In the genomic region with DNA sequence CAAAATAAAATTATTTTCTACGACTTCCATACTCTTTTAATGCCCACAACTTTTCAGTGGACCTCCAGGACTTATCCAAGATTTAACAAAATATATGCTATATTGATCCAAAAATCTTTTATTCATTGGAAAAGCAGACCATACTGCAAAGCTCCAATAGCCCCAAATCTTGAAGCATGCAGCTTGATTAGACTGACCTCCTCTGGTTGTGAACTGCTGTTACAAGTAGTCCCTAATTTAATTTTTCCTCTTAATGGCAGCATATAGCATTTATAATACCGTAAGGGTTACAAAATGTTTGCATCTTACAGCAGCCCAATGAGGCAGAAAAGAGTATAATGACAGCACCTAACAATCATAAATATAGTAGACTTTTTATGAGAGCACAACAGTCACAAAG, we compare ENCODE assay signal across 11 cellular contexts.
DNase-seq lines count a peak whose midpoint lies in the region; ATAC-seq and FAIRE-seq lines count a peak whose summit lies in the region.
"Had no signal": no experiment of that assay in that cellular context is flagged by ENCODE, and none has a peak within 500 bp of the region (broad histone marks: within the 10 kb centered on the region; RNA-seq: fewer than 3 reads in every experiment).

No MANE protein-coding gene starts in this region.

- H3K27ac Mint-ChIP-seq in memory B cell, result peak overlapping the region; percentile 42

- peaks cover 3% of the 10 kb centered on the region for H3K4me1 Mint-ChIP-seq in memory B cell
- H3K4me1 Mint-ChIP-seq: IgD-negative memory B cell had no signal

- DNase-seq in NCI-H82 (lab: John Stamatoyannopoulos, UW) (peak; percentile 10), NCI-H82 treated with DMSO at 0.1 percent for 48 hours (lab: John Stamatoyannopoulos, UW; ENCODE audit: unreplicated experiment) (no peak), Kasumi-1 (lab: John Stamatoyannopoulos, UW) (peak; percentile 27 to 60), amniotic epithelial cell (ENCODE audit: low read depth) (peak; percentile 22), memory B cell (ENCODE audit: low spot score in 2 of 2) (no peak), HTR-8/SVneo (ENCODE audit: insufficient read length, low spot score) (no peak), pons (ENCODE audit: low spot score) (no peak)
- DNase-seq: cerebellar nuclear complex; stimulated activated CD4-positive, alpha-beta T cell treated with anti-CD3 and anti-CD28 coated beads, Interleukin-4, amount 100 ng/mL, for 1 hour had no signal

- H3K36me3 Mint-ChIP-seq in memory B cell, result peaks cover 42% of the 10 kb centered on the region

- ATAC-seq in memory B cell (ENCODE audit: low read depth), result no peak
- ATAC-seq in GM21717 (IDR thresholded peaks at IDR 0.05; ENCODE audit: unreplicated experiment), result no peak

- H3K9me3 Mint-ChIP-seq in memory B cell, result no peaks in the 10 kb centered on the region
- H3K9me3 Mint-ChIP-seq: IgD-negative memory B cell had no signal

- H3K4me3 Mint-ChIP-seq in memory B cell, result no peak overlapping the region
- H3K4me3 Mint-ChIP-seq: IgD-negative memory B cell had no signal

- no peak for FAIRE-seq in HTR-8/SVneo (lab: Jason Lieb, UNC)

- no peaks in the 10 kb centered on the region for H3K27me3 Mint-ChIP-seq in memory B cell
- H3K27me3 Mint-ChIP-seq: IgD-negative memory B cell had no signal

Comparison
In these comparisons a context has a peak if more than half of its experiments do, and no peak if none do; other contexts are left out.
1. DNase-seq: peak in NCI-H82 (single experiment), Kasumi-1 (2 of 2) and amniotic epithelial cell (single experiment); none in NCI-H82 treated with DMSO at 0.1 percent for 48 hours (single experiment), memory B cell (0 of 2), HTR-8/SVneo (single experiment) and pons (single experiment).